In the genomic region with DNA sequence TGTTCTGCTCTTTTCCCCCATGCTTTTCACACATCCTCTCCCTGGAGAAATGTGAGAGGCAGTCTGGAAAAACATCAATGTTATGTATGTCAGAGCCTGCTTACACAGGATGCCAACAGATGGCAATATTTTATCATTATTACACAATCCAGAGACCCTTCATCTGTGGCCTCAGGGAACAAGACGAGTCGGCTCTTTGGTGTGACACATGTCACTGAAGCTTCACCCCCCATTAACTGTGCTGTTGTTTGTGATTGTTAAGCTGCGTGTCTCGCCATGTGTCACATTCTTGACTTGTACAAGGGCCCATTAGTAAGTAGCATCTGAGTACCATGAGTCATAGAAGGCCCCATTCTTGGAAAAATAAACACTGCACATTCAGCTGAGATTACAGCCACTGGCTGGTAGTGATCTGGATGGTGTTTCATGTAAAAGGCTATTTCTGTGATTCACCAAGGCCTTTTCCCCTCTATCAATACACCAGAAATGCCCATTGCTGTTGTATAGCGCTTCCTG, we compare ENCODE assay signal across 11 cellular contexts.
DNase-seq lines count a peak whose midpoint lies in the region; ATAC-seq and TF ChIP-seq lines count a peak whose summit lies in the region.
"Had no signal": no experiment of that assay in that cellular context is flagged by ENCODE, and none has a peak within 500 bp of the region (broad histone marks: within the 10 kb centered on the region; RNA-seq: fewer than 3 reads in every experiment).

No MANE protein-coding gene starts in this region.

- no peak overlapping the region for H3K4me3 Mint-ChIP-seq in osteocyte (ENCODE audit: unreplicated experiment)
- no peak overlapping the region for H3K4me3 Mint-ChIP-seq in activated naive CD8-positive, alpha-beta T cell treated with anti-CD3 and anti-CD28 coated beads for 36 hours
- H3K4me3 Mint-ChIP-seq in stimulated activated effector memory CD8-positive, alpha-beta T cell treated with anti-CD3 and anti-CD28 coated beads, Interleukin-12 subunit alpha, Interleukin-12 subunit beta, amount 100 ng/mL, for 72 hours: no peak overlapping the region
- H3K4me3 Mint-ChIP-seq: activated CD8-positive, alpha-beta T cell treated with anti-CD3 and anti-CD28 coated beads, Interleukin-2, amount 10 ng/mL, durations not matched to agents 7 days and 5 days had no signal

- intact Hi-C loops in left colon (cut with DNase I, micrococcal nuclease): no loop called here

- peaks cover 41% of the 10 kb centered on the region for H3K4me1 Mint-ChIP-seq in osteocyte (ENCODE audit: unreplicated experiment)
- H3K4me1 Mint-ChIP-seq in activated naive CD8-positive, alpha-beta T cell treated with anti-CD3 and anti-CD28 coated beads for 36 hours: no peaks in the 10 kb centered on the region
- no peaks in the 10 kb centered on the region for H3K4me1 Mint-ChIP-seq in stimulated activated effector memory CD8-positive, alpha-beta T cell treated with anti-CD3 and anti-CD28 coated beads, Interleukin-12 subunit alpha, Interleukin-12 subunit beta, amount 100 ng/mL, for 72 hours

- no peak for ATAC-seq in HG03039 (IDR thresholded peaks at IDR 0.05; ENCODE audit: unreplicated experiment)
- no peak for ATAC-seq in left colon
- ATAC-seq in stimulated activated effector memory CD8-positive, alpha-beta T cell treated with anti-CD3 and anti-CD28 coated beads, Interleukin-12 subunit alpha, Interleukin-12 subunit beta, amount 100 ng/mL, for 72 hours: no peak
- ATAC-seq: activated CD8-positive, alpha-beta T cell treated with anti-CD3 and anti-CD28 coated beads, Interleukin-2, amount 10 ng/mL, durations not matched to agents 7 days and 5 days; K562 had no signal

- H3K27me3 Mint-ChIP-seq in osteocyte (ENCODE audit: unreplicated experiment): no peaks in the 10 kb centered on the region
- H3K27me3 Mint-ChIP-seq in activated naive CD8-positive, alpha-beta T cell treated with anti-CD3 and anti-CD28 coated beads for 36 hours: no peaks in the 10 kb centered on the region

- in situ Hi-C loops in astrocyte of the spinal cord (cut with HindIII; ENCODE audit: low sequenced_read_pairs): no loop called here

- H3K9me3 Mint-ChIP-seq in osteocyte (ENCODE audit: unreplicated experiment): no peaks in the 10 kb centered on the region
- peaks cover 4% of the 10 kb centered on the region for H3K9me3 Mint-ChIP-seq in activated naive CD8-positive, alpha-beta T cell treated with anti-CD3 and anti-CD28 coated beads for 36 hours
- H3K9me3 Mint-ChIP-seq in stimulated activated effector memory CD8-positive, alpha-beta T cell treated with anti-CD3 and anti-CD28 coated beads, Interleukin-12 subunit alpha, Interleukin-12 subunit beta, amount 100 ng/mL, for 72 hours: peaks cover 5% of the 10 kb centered on the region

- H3K27ac Mint-ChIP-seq in osteocyte (ENCODE audit: unreplicated experiment): peak overlapping the region; percentile 86
- no peak overlapping the region for H3K27ac Mint-ChIP-seq in activated naive CD8-positive, alpha-beta T cell treated with anti-CD3 and anti-CD28 coated beads for 36 hours
- no peak overlapping the region for H3K27ac Mint-ChIP-seq in stimulated activated effector memory CD8-positive, alpha-beta T cell treated with anti-CD3 and anti-CD28 coated beads, Interleukin-12 subunit alpha, Interleukin-12 subunit beta, amount 100 ng/mL, for 72 hours
- H3K27ac Mint-ChIP-seq: activated CD8-positive, alpha-beta T cell treated with anti-CD3 and anti-CD28 coated beads, Interleukin-2, amount 10 ng/mL, durations not matched to agents 7 days and 5 days had no signal

- TF ChIP-seq CTCF in astrocyte of the spinal cord (IDR thresholded peaks at IDR 0.05; ENCODE audit: low read depth, low read length): no peak
- TF ChIP-seq CTCF in osteocyte (IDR thresholded peaks at IDR 0.05): peak; percentile 32

- DNase-seq in EH (ENCODE audit: low read depth): peak; percentile 98
- DNase-seq in NCI-H2029 treated with DMSO at 0.1 percent for 48 hours (lab: John Stamatoyannopoulos, UW): peak; percentile 40
- DNase-seq in astrocyte of the spinal cord (ENCODE audit: low read depth, low spot score): peak; percentile 96
- no peak for DNase-seq in osteocyte (ENCODE audit: extremely low spot score, unreplicated experiment)
- no peak for DNase-seq in activated naive CD8-positive, alpha-beta T cell treated with anti-CD3 and anti-CD28 coated beads for 36 hours
- no peak for DNase-seq in left colon
- no peak for DNase-seq in stimulated activated effector memory CD8-positive, alpha-beta T cell treated with anti-CD3 and anti-CD28 coated beads, Interleukin-12 subunit alpha, Interleukin-12 subunit beta, amount 100 ng/mL, for 72 hours (ENCODE audit: low spot score in 2 of 2)
- DNase-seq: activated CD8-positive, alpha-beta T cell treated with anti-CD3 and anti-CD28 coated beads, Interleukin-2, amount 10 ng/mL, durations not matched to agents 7 days and 5 days; esophagus squamous epithelium had no signal

- H3K4me3 ChIP-seq in astrocyte of the spinal cord (ENCODE audit: low read depth, low read length): no peak overlapping the region
- H3K4me3 ChIP-seq: esophagus squamous epithelium, K562 had no signal

- H3K36me3 Mint-ChIP-seq in osteocyte (ENCODE audit: unreplicated experiment): no peaks in the 10 kb centered on the region
- H3K36me3 Mint-ChIP-seq in activated naive CD8-positive, alpha-beta T cell treated with anti-CD3 and anti-CD28 coated beads for 36 hours: no peaks in the 10 kb centered on the region
- no peaks in the 10 kb centered on the region for H3K36me3 Mint-ChIP-seq in stimulated activated effector memory CD8-positive, alpha-beta T cell treated with anti-CD3 and anti-CD28 coated beads, Interleukin-12 subunit alpha, Interleukin-12 subunit beta, amount 100 ng/mL, for 72 hours

Comparison
In these comparisons a context has a peak if more than half of its experiments do, and no peak if none do; other contexts are left out.
1. DNase-seq: peak in EH (single experiment), NCI-H2029 treated with DMSO at 0.1 percent for 48 hours (single experiment) and astrocyte of the spinal cord (single experiment); none in osteocyte (single experiment), activated naive CD8-positive, alpha-beta T cell treated with anti-CD3 and anti-CD28 coated beads for 36 hours (single experiment), left colon (0 of 2) and stimulated activated effector memory CD8-positive, alpha-beta T cell treated with anti-CD3 and anti-CD28 coated beads, Interleukin-12 subunit alpha, Interleukin-12 subunit beta, amount 100 ng/mL, for 72 hours (0 of 2).